ENCODE assay signal across 8 cellular contexts in the genomic region with DNA sequence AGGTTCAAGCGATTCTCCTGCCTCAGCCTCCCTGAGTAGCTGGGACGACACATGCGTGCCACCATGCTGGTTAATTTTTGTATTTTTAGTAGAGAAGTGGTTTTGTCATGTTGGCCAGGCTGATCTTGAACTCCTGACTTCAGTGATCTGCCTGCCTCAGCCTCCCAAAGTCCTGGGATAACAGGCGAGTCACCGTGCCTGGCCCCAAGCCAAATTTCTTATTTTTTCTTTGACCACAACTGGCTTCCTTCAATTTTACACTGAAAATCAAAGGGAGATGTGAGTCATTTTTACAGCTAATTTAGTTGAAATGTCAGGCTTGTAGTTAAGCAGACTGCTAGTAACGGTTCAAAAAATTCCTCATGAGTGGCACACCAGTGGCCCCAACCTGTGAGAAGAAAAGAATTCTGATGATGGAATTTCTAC. TPM values are rescaled to one million over a fixed set of nuclear protein-coding genes. Genes with fewer than 3 reads are reported as not detected.
DNase-seq lines count a peak whose midpoint lies in the region; ATAC-seq and TF ChIP-seq lines count a peak whose summit lies in the region.

No MANE protein-coding gene starts in this region.

- intact Hi-C loops in CD4-positive, alpha-beta T cell (cut with DNase I, micrococcal nuclease) = no loop called here
- intact Hi-C loops in adrenal gland (cut with DNase I) (no loop called here), stomach (cut with DNase I; ENCODE audit: low total_unique reads) (no loop called here)

- peaks cover 49% of the 10 kb centered on the region for H3K36me3 Mint-ChIP-seq in CD4-positive, alpha-beta T cell (ENCODE audit: low read depth)
- peaks cover 17% of the 10 kb centered on the region for H3K36me3 Mint-ChIP-seq in osteocyte (ENCODE audit: unreplicated experiment)

- peaks cover 0 to 16% of the 10 kb centered on the region in 2 donors for H3K4me1 ChIP-seq in adrenal gland (replicated peaks in 1 of 2)
- peaks cover 3 to 63% (median 20%) of the 10 kb centered on the region in 4 donors for H3K4me1 ChIP-seq in stomach

- H3K4me3 ChIP-seq in NB4 (ENCODE audit: low read depth, low read length) (no peak overlapping the region), adrenal gland (no peak overlapping the region), stomach (no peak overlapping the region)

- H3K9me3 Mint-ChIP-seq in CD4-positive, alpha-beta T cell = no peaks in the 10 kb centered on the region
- no peaks in the 10 kb centered on the region for H3K9me3 Mint-ChIP-seq in osteocyte (ENCODE audit: unreplicated experiment)

- H3K4me3 Mint-ChIP-seq in CD4-positive, alpha-beta T cell = peak overlapping the region; percentile 7
- no peak overlapping the region for H3K4me3 Mint-ChIP-seq in osteocyte (ENCODE audit: unreplicated experiment)

- ATAC-seq in CD4-positive, alpha-beta T cell (ENCODE audit: poor library complexity) = no peak
- no peak for ATAC-seq in HG02870 (IDR thresholded peaks at IDR 0.05; ENCODE audit: unreplicated experiment)

- peaks cover 65% of the 10 kb centered on the region for H3K4me1 Mint-ChIP-seq in CD4-positive, alpha-beta T cell (ENCODE audit: low read depth)
- peaks cover 60% of the 10 kb centered on the region for H3K4me1 Mint-ChIP-seq in osteocyte (ENCODE audit: unreplicated experiment)

- H3K27me3 Mint-ChIP-seq in CD4-positive, alpha-beta T cell = no peaks in the 10 kb centered on the region
- H3K27me3 Mint-ChIP-seq in osteocyte (ENCODE audit: unreplicated experiment) = no peaks in the 10 kb centered on the region

- TF ChIP-seq POLR2A in NB4 (IDR thresholded peaks at IDR 0.05; ENCODE audit: extremely low read depth, insufficient read length) (no peak), adrenal gland (IDR thresholded peaks at IDR 0.05) (no peak), stomach (IDR thresholded peaks at IDR 0.05) (no peak)

- no peak for TF ChIP-seq EP300 in stomach (IDR thresholded peaks at IDR 0.05)

- H3K27ac ChIP-seq in CD4-positive, alpha-beta T cell (ENCODE audit: low read depth, low read length) = no peak overlapping the region
- peak overlapping the region in 2 of 5 donors; percentile 40 to 87 for H3K27ac ChIP-seq in adrenal gland
- H3K27ac ChIP-seq in stomach = no peak overlapping the region

- WGBS in adrenal gland, 4 donors = 54 to 64% (median 57%) methylated on average over 6 of the region's 6 CpGs
- WGBS in stomach, 5 donors = 62 to 75% (median 67%) methylated on average over 6 of the region's 6 CpGs

- H3K36me3 ChIP-seq in adrenal gland (replicated peaks in 1 of 2) (no peaks in the 10 kb centered on the region), stomach (peaks cover 0 to 15% (median 7%) of the 10 kb centered on the region in 4 donors)

- H3K27ac Mint-ChIP-seq in CD4-positive, alpha-beta T cell = peak overlapping the region; percentile 30
- peak overlapping the region; percentile 93 for H3K27ac Mint-ChIP-seq in osteocyte (ENCODE audit: unreplicated experiment)

- POLR2A ChIA-PET in CD4-positive, alpha-beta T cell (lab: Charles Lee) = interaction anchor here (1.0 to 1.2 kb wide), 2 partner anchors 8 to 49 kb away, joined by 3 to 4 read pairs; a partner anchor contains a TSS

- no peak for TF ChIP-seq CTCF in CD4-positive, alpha-beta T cell (IDR thresholded peaks at IDR 0.05)
- no peak for TF ChIP-seq CTCF in NB4 (IDR thresholded peaks at IDR 0.05; ENCODE audit: low read depth, low read length)
- no peak for TF ChIP-seq CTCF in adrenal gland (IDR thresholded peaks at IDR 0.05)
- TF ChIP-seq CTCF in osteocyte (IDR thresholded peaks at IDR 0.05) = no peak
- no peak for TF ChIP-seq CTCF in stomach (IDR thresholded peaks at IDR 0.05)

- CTCF ChIA-PET in CD4-positive, alpha-beta T cell (lab: Charles Lee) = interaction anchor here (1.4 kb wide), 1 partner anchor 8 kb away, joined by 5 read pairs; a partner anchor contains a TSS

- H3K27me3 ChIP-seq in CD4-positive, alpha-beta T cell (ENCODE audit: control insufficient read depth, insufficient read depth, low read length) = no peaks in the 10 kb centered on the region
- H3K27me3 ChIP-seq in adrenal gland (no peaks in the 10 kb centered on the region), stomach (no peaks in the 10 kb centered on the region)

- H3K9me3 ChIP-seq in CD4-positive, alpha-beta T cell (ENCODE audit: control insufficient read depth, low read length) = no peaks in the 10 kb centered on the region
- no peaks in the 10 kb centered on the region for H3K9me3 ChIP-seq in adrenal gland (replicated peaks in 1 of 3)
- no peaks in the 10 kb centered on the region for H3K9me3 ChIP-seq in stomach

- DNase-seq in CD4-positive, alpha-beta T cell = peak in 4 of 10 experiments; percentile 5 to 33 (median 8)
- peak; percentile 71 for DNase-seq in NB4 (ENCODE audit: low read depth)
- peak; percentile 49 to 81 (median 61) for DNase-seq in adrenal gland
- DNase-seq in osteocyte (ENCODE audit: extremely low spot score, unreplicated experiment) = no peak
- no peak for DNase-seq in stomach
- no peak for DNase-seq in NCI-H1694 treated with DMSO at 0.1 percent for 48 hours (lab: John Stamatoyannopoulos, UW)
- no peak for DNase-seq in NCI-H526 (lab: John Stamatoyannopoulos, UW)

RNA-seq across cellular contexts. Expression of a gene that starts 7.8 kb away (rescaled TPM):
- 10 to 100 TPM; 85.7 to 88.9 TPM for total RNA-seq in CD4-positive, alpha-beta T cell
- 10 to 100 TPM; 13.7 to 35.7 (median 28.0) TPM for total RNA-seq in adrenal gland
- polyA plus RNA-seq in adrenal gland = 10 to 100 TPM; 13.6 to 19.6 (median 14.6) TPM
- total RNA-seq in osteocyte = 51.0 and 51.8 TPM in 2 replicates
- total RNA-seq in stomach = 10 to 100 TPM; 29.3 to 85.2 (median 36.6) TPM
- 1 to 10 TPM; 6.1 to 7.8 (median 6.3) TPM for polyA plus RNA-seq in stomach

Comparison
In these comparisons a context has a peak if more than half of its experiments do, and no peak if none do; other contexts are left out.
1. DNase-seq: peak in NB4 (single experiment) and adrenal gland (7 of 7); none in osteocyte (single experiment), stomach (single experiment), NCI-H1694 treated with DMSO at 0.1 percent for 48 hours (single experiment) and NCI-H526 (0 of 2).